ENCODE assay signal across 23 cellular contexts in the genomic region with DNA sequence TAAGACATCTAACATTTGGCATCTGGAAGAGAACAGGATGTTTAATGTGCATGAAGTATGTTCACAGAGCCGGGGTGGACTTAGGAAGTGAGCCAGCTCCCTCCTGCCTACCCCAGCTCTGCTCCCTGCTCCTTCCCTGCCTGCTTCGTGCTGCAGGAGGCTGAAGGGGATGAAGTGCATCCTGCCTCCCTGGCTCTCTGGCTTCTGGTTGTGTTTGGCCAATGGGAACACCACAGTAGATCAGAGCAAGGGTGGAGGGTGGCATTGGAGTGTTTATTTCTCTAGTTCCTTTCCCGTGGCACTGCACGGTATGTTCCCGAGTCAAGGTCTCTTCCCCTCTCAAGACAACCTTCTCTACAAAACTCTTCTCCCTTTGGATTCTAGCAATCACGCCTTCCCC.
"Had no signal": no experiment of that assay in that cellular context is flagged by ENCODE, and none has a peak within 500 bp of the region (broad histone marks: within the 10 kb centered on the region; RNA-seq: fewer than 3 reads in every experiment).

No MANE protein-coding gene starts in this region.

- H3K4me1 ChIP-seq: left ventricle myocardium inferior, neural progenitor cell, right atrium auricular region, right lobe of liver, tibial artery, uterus had no signal

- H3K27ac ChIP-seq: left ventricle myocardium inferior, neural progenitor cell, ovary, right atrium auricular region, right lobe of liver, stomach, thoracic aorta, tibial artery, uterus had no signal

- H3K27me3 ChIP-seq: neural progenitor cell, ovary, right atrium auricular region, right lobe of liver, stomach, tibial artery, uterus had no signal

- ATAC-seq: natural killer cell; right lobe of liver; stimulated activated naive B cell treated with anti-CD40 and anti-IgM and Interleukin-4, amounts not matched to agents 10 μg/mL and 1 μg/mL and 100 μg/mL, for 72 hours; stimulated activated naive CD8-positive, alpha-beta T cell treated with anti-CD3 and anti-CD28 coated beads, Interleukin-15, Interleukin-2, amounts not matched to agents 100 U/mL and 50 U/mL, for 24 hours had no signal

- DNase-seq: hypothalamus; immature natural killer cell; islet precursor cell; left ventricle myocardium inferior; naive B cell; natural killer cell; nephron progenitor cell; ovary; right lobe of liver; stimulated activated CD4-positive, alpha-beta T cell treated with anti-CD3 and anti-CD28 coated beads, Interleukin-1b, Interleukin-23, amount 100 ng/mL, for 48 hours; stimulated activated CD4-positive, alpha-beta T cell treated with anti-CD3 and anti-CD28 coated beads, Interleukin-2, amount 100 ng/mL, for 48 hours; stimulated activated CD4-positive, alpha-beta T cell treated with anti-CD3 and anti-CD28 coated beads, Interleukin-4, amount 100 ng/mL, for 4 hours; stimulated activated naive B cell treated with anti-CD40 and anti-IgM and Interleukin-4, amounts not matched to agents 10 μg/mL and 1 μg/mL and 100 μg/mL, for 72 hours; stimulated activated naive CD8-positive, alpha-beta T cell treated with anti-CD3 and anti-CD28 coated beads, Interleukin-15, Interleukin-2, amounts not matched to agents 100 U/mL and 50 U/mL, for 24 hours; stomach; tibial artery; trophoblast cell; uterus had no signal

- H3K4me2 ChIP-seq: neural progenitor cell, smooth muscle cell had no signal

- H2AFZ ChIP-seq: neural progenitor cell had no signal

- H3K4me3 ChIP-seq: left ventricle myocardium inferior, lung, neural progenitor cell, ovary, right atrium auricular region, right lobe of liver, smooth muscle cell, stomach, thoracic aorta, tibial artery, uterus had no signal

- H3K9ac ChIP-seq: neural progenitor cell had no signal

- H3K36me3 ChIP-seq: left ventricle myocardium inferior, neural progenitor cell, ovary, right atrium auricular region, right lobe of liver, stomach, thoracic aorta, tibial artery, uterus had no signal

- H3K9me3 ChIP-seq: left ventricle myocardium inferior, ovary, right atrium auricular region, right lobe of liver, stomach, thoracic aorta, tibial artery, uterus had no signal
